In the genomic region with DNA sequence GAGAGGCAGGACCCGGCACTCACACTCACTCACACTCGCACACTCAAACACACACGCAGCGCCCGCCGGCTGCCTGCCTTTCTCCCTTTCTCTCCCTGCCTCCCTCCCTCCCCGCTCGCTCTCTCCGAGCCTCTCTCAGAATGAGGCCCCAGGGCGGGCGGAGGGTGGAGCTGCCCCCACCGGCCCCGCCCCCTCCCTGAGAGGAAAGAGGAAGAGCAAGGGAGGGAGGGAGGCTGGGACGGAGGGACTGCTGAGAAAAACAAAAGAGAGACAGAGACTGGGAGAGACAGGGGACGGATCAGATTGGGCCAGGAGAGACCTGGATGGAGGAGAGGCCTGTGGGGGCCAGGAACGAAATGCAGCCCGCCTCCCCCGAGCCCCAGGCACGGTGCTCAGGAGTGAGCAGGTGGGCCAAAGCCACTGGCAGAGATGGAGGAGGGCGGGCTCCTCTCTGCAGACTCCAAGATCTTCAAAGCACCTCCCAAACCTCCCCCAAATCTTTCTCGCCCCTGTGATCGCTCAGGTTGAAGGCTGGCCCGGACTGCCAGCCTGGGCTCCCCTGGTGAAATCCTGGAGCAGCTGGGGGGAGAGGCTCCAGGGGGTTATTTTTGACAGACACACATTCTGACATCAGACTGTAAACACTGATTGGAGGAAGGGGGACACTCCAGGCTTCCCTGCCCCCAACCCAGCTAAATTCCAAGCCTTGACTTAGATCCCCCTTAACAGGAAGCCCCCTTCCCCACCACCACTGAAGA, we compare ENCODE assay signal across 8 cellular contexts. TPM values are rescaled to one million over a fixed set of nuclear protein-coding genes. Genes with fewer than 3 reads are reported as not detected.
A peak's percentile ranks its signal among the peaks of the same experiment; 100 is the strongest.
DNase-seq lines count a peak whose midpoint lies in the region; ATAC-seq, FAIRE-seq and TF ChIP-seq lines count a peak whose summit lies in the region.

No MANE protein-coding gene starts in this region.

- no peaks in the 10 kb centered on the region for H3K27me3 Mint-ChIP-seq in activated T-helper 17 cell treated with anti-CD3 and anti-CD28 coated beads, Interleukin-2, amount 50 U/mL, for 72 hours
- no peaks in the 10 kb centered on the region for H3K27me3 Mint-ChIP-seq in natural killer cell (ENCODE audit: low read depth in 2 of 2)

- FAIRE-seq in D721Med (lab: Jason Lieb, UNC), result no peak

- H3K4me1 Mint-ChIP-seq in activated T-helper 17 cell treated with anti-CD3 and anti-CD28 coated beads, Interleukin-2, amount 50 U/mL, for 72 hours, result peaks cover 33% of the 10 kb centered on the region
- H3K4me1 Mint-ChIP-seq in natural killer cell, result peaks cover 66 to 85% of the 10 kb centered on the region in 2 donors

- no peaks in the 10 kb centered on the region for H3K9me3 Mint-ChIP-seq in activated T-helper 17 cell treated with anti-CD3 and anti-CD28 coated beads, Interleukin-2, amount 50 U/mL, for 72 hours
- H3K9me3 Mint-ChIP-seq in natural killer cell, result no peaks in the 10 kb centered on the region

- ATAC-seq in GM21367 (IDR thresholded peaks at IDR 0.05; ENCODE audit: unreplicated experiment) (peak; percentile 42), natural killer cell (peak; percentile 77 to 87 (median 77))
- ATAC-seq in activated T-helper 17 cell treated with anti-CD3 and anti-CD28 coated beads, Interleukin-2, amount 50 U/mL, for 72 hours (replicated peaks), result peak; percentile 76
- ATAC-seq in stimulated activated naive CD8-positive, alpha-beta T cell treated with anti-CD3 and anti-CD28 coated beads, Interleukin-15, Interleukin-2, amounts not matched to agents 100 U/mL and 50 U/mL, for 24 hours, result peak; percentile 71

- H3K36me3 Mint-ChIP-seq in activated T-helper 17 cell treated with anti-CD3 and anti-CD28 coated beads, Interleukin-2, amount 50 U/mL, for 72 hours (ENCODE audit: low read depth), result peaks cover 37% of the 10 kb centered on the region
- H3K36me3 Mint-ChIP-seq in natural killer cell, result no peaks in the 10 kb centered on the region

- H3K4me3 Mint-ChIP-seq in activated T-helper 17 cell treated with anti-CD3 and anti-CD28 coated beads, Interleukin-2, amount 50 U/mL, for 72 hours, result peak overlapping the region; percentile 93
- peak overlapping the region; percentile 74 for H3K4me3 Mint-ChIP-seq in natural killer cell

- intact Hi-C loops in natural killer cell (cut with micrococcal nuclease), result no loop called here

- peak; percentile 50 for DNase-seq in D721Med (ENCODE audit: insufficient read length, low spot score)
- DNase-seq in HuH-7.5 (ENCODE audit: low spot score), result peak; percentile 81
- DNase-seq in RKO (ENCODE audit: low spot score), result peak; percentile 76
- DNase-seq in fibroblast of peridontal ligament (ENCODE audit: extremely low read depth), result peak; percentile 60
- DNase-seq in natural killer cell, result peak; percentile 64
- DNase-seq in stimulated activated naive CD8-positive, alpha-beta T cell treated with anti-CD3 and anti-CD28 coated beads, Interleukin-15, Interleukin-2, amounts not matched to agents 100 U/mL and 50 U/mL, for 24 hours, result peak; percentile 93

- H3K27ac Mint-ChIP-seq in activated T-helper 17 cell treated with anti-CD3 and anti-CD28 coated beads, Interleukin-2, amount 50 U/mL, for 72 hours, result peak overlapping the region; percentile 87
- H3K27ac Mint-ChIP-seq in natural killer cell, result peak overlapping the region; percentile 77 to 95

- TF ChIP-seq CTCF in D721Med (IDR thresholded peaks at IDR 0.05; ENCODE audit: insufficient read depth, missing control alignments) (no peak), natural killer cell (IDR thresholded peaks at IDR 0.05) (no peak)

RNA-seq across cellular contexts. Expression of a gene that starts 5.1 kb away (rescaled TPM):
- 10 to 100 TPM; 93.6 to 99.1 TPM for total RNA-seq in activated T-helper 17 cell treated with anti-CD3 and anti-CD28 coated beads, Interleukin-2, amount 50 U/mL, for 72 hours
- total RNA-seq in natural killer cell, result 100 to 1,000 TPM; 103 to 109 (median 104) TPM

RNA-seq across cellular contexts. Expression of a gene that starts 17.8 kb away (rescaled TPM):
- total RNA-seq in activated T-helper 17 cell treated with anti-CD3 and anti-CD28 coated beads, Interleukin-2, amount 50 U/mL, for 72 hours, result 10 to 100 TPM; 34.5 to 71.3 TPM
- 10 to 100 TPM; 29.1 to 48.0 (median 37.7) TPM for total RNA-seq in natural killer cell

RNA-seq across cellular contexts. Expression of a gene that starts 37.1 kb away (rescaled TPM):
- total RNA-seq in activated T-helper 17 cell treated with anti-CD3 and anti-CD28 coated beads, Interleukin-2, amount 50 U/mL, for 72 hours, result 100 to 1,000 TPM in 1 of 2 donors, 10 to 100 TPM in 1; 76.9 to 168 TPM
- total RNA-seq in natural killer cell, result 10 to 100 TPM; 42.6 to 47.5 (median 43.4) TPM

RNA-seq across cellular contexts. Expression of a gene that starts 49.9 kb away (rescaled TPM):
- total RNA-seq in activated T-helper 17 cell treated with anti-CD3 and anti-CD28 coated beads, Interleukin-2, amount 50 U/mL, for 72 hours, result 10 to 100 TPM; 12.5 to 21.6 TPM
- 10 to 100 TPM; 10.2 to 20.1 (median 18.5) TPM for total RNA-seq in natural killer cell

RNA-seq across cellular contexts. Expression of a gene that starts 59.1 kb away (rescaled TPM):
- total RNA-seq in activated T-helper 17 cell treated with anti-CD3 and anti-CD28 coated beads, Interleukin-2, amount 50 U/mL, for 72 hours, result 10 to 100 TPM; 27.7 to 38.5 TPM
- 10 to 100 TPM; 29.9 to 38.9 (median 35.4) TPM for total RNA-seq in natural killer cell

Comparison
In these comparisons a context has a peak if more than half of its experiments do, and no peak if none do; other contexts are left out.
1. Peak in every context shown above with its lines: DNase-seq and ATAC-seq.